Comparison of ENCODE assay signal across 1 cellular context in the genomic region with DNA sequence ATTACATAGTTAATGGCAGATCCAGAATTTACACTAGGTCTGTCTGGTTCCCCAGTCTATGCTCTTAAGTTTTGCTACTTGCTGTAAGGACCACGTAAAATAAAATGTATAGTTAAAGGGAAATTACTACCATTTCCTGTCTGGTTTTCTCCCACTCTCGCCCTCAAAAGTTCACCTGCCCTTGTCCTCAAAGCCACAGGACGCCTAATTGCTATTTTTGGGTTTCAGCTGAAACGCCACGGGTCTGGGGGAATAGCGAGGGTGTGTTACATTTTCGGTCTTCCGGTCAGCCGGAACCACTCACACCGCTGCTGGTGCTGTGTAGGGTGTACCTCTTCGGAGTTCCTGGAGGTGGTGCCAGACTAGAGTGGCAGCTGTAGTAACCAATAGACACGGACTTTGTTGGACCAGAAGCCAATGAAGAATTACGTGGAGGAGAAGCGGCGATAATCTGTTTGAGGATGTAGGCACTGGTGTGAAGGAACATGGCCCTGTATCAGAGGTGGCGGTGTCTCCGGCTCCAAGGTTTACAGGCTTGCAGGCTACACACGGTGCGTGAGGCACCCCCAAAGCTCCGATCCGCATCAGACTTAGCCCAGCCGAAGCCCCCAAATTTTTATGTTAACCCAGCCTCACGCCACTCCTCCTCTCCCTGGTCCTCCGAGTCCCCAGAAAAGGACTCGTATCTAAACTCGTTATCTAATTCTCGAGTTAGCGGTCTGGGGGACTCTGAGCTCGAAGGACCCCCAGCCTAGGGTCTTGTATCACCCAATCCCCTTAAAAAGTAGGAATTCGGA.
TF ChIP-seq lines count a peak whose summit lies in the region.

A gene with protein sequence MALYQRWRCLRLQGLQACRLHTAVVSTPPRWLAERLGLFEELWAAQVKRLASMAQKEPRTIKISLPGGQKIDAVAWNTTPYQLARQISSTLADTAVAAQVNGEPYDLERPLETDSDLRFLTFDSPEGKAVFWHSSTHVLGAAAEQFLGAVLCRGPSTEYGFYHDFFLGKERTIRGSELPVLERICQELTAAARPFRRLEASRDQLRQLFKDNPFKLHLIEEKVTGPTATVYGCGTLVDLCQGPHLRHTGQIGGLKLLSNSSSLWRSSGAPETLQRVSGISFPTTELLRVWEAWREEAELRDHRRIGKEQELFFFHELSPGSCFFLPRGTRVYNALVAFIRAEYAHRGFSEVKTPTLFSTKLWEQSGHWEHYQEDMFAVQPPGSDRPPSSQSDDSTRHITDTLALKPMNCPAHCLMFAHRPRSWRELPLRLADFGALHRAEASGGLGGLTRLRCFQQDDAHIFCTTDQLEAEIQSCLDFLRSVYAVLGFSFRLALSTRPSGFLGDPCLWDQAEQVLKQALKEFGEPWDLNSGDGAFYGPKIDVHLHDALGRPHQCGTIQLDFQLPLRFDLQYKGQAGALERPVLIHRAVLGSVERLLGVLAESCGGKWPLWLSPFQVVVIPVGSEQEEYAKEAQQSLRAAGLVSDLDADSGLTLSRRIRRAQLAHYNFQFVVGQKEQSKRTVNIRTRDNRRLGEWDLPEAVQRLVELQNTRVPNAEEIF (plus strand): TSS at position 454 of the 797 bp plus-strand sequence. CDS start 32 bp downstream, at position 486.

TF ChIP-seq in K562, 482 proteins besides CTCF, POLR2A, EP300 and RAD21 (continued from another document and continues in another):
- TF ChIP-seq SMAD4 (CRISPR knock-in tag; conservative IDR thresholded peaks at IDR 0.05): peak; percentile 67
- TF ChIP-seq, protein P1, sequence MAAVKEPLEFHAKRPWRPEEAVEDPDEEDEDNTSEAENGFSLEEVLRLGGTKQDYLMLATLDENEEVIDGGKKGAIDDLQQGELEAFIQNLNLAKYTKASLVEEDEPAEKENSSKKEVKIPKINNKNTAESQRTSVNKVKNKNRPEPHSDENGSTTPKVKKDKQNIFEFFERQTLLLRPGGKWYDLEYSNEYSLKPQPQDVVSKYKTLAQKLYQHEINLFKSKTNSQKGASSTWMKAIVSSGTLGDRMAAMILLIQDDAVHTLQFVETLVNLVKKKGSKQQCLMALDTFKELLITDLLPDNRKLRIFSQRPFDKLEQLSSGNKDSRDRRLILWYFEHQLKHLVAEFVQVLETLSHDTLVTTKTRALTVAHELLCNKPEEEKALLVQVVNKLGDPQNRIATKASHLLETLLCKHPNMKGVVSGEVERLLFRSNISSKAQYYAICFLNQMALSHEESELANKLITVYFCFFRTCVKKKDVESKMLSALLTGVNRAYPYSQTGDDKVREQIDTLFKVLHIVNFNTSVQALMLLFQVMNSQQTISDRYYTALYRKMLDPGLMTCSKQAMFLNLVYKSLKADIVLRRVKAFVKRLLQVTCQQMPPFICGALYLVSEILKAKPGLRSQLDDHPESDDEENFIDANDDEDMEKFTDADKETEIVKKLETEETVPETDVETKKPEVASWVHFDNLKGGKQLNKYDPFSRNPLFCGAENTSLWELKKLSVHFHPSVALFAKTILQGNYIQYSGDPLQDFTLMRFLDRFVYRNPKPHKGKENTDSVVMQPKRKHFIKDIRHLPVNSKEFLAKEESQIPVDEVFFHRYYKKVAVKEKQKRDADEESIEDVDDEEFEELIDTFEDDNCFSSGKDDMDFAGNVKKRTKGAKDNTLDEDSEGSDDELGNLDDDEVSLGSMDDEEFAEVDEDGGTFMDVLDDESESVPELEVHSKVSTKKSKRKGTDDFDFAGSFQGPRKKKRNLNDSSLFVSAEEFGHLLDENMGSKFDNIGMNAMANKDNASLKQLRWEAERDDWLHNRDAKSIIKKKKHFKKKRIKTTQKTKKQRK (IDR thresholded peaks at IDR 0.05; ENCODE audit: borderline replicate concordance, low read depth, low read length): no peak
- no peak for TF ChIP-seq NR3C1 (CRISPR knock-in tag; IDR thresholded peaks at IDR 0.05)
- TF ChIP-seq IFI16 (CRISPR knock-in tag; IDR thresholded peaks at IDR 0.05): no peak
- TF ChIP-seq TCF7L2 (IDR thresholded peaks at IDR 0.05; ENCODE audit: low read depth, low read length): no peak
- TF ChIP-seq ZNF644 (tag; IDR thresholded peaks at IDR 0.05; ENCODE audit: low read depth): peak; percentile 62; the same call in 1 of the 2 replicates
- peak; percentile 45; the same call in 1 of the 2 replicates for TF ChIP-seq ADNP (tag; IDR thresholded peaks at IDR 0.05)
- no peak for TF ChIP-seq NFE2L1 (tag; IDR thresholded peaks at IDR 0.05; ENCODE audit: borderline replicate concordance, low read depth)
- peak; percentile 96 for TF ChIP-seq ASH1L (IDR thresholded peaks at IDR 0.05; ENCODE audit: borderline replicate concordance, low read depth, partially characterized antibody)
- TF ChIP-seq KDM5B (IDR thresholded peaks at IDR 0.05; ENCODE audit: insufficient replicate concordance, low read depth, low read length): peak; percentile 83
- peak; percentile 92 for TF ChIP-seq XRCC5 (IDR thresholded peaks at IDR 0.05; ENCODE audit: low read depth, low read length)
- TF ChIP-seq, protein P2, sequence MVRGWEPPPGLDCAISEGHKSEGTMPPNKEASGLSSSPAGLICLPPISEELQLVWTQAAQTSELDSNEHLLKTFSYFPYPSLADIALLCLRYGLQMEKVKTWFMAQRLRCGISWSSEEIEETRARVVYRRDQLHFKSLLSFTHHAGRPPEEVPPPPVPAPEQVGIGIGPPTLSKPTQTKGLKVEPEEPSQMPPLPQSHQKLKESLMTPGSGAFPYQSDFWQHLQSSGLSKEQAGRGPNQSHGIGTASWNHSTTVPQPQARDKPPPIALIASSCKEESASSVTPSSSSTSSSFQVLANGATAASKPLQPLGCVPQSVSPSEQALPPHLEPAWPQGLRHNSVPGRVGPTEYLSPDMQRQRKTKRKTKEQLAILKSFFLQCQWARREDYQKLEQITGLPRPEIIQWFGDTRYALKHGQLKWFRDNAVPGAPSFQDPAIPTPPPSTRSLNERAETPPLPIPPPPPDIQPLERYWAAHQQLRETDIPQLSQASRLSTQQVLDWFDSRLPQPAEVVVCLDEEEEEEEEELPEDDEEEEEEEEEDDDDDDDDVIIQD (CRISPR knock-in tag; IDR thresholded peaks at IDR 0.05): no peak
- TF ChIP-seq RBFOX2 (IDR thresholded peaks at IDR 0.05; ENCODE audit: low read depth, low read length): peak; percentile 79
- no peak for TF ChIP-seq ARID2 (IDR thresholded peaks at IDR 0.05)
- TF ChIP-seq, protein P3, sequence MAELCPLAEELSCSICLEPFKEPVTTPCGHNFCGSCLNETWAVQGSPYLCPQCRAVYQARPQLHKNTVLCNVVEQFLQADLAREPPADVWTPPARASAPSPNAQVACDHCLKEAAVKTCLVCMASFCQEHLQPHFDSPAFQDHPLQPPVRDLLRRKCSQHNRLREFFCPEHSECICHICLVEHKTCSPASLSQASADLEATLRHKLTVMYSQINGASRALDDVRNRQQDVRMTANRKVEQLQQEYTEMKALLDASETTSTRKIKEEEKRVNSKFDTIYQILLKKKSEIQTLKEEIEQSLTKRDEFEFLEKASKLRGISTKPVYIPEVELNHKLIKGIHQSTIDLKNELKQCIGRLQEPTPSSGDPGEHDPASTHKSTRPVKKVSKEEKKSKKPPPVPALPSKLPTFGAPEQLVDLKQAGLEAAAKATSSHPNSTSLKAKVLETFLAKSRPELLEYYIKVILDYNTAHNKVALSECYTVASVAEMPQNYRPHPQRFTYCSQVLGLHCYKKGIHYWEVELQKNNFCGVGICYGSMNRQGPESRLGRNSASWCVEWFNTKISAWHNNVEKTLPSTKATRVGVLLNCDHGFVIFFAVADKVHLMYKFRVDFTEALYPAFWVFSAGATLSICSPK (IDR thresholded peaks at IDR 0.05; ENCODE audit: borderline replicate concordance): no peak
- TF ChIP-seq KDM2B (CRISPR knock-in tag; IDR thresholded peaks at IDR 0.05): no peak
- TF ChIP-seq, protein P4, sequence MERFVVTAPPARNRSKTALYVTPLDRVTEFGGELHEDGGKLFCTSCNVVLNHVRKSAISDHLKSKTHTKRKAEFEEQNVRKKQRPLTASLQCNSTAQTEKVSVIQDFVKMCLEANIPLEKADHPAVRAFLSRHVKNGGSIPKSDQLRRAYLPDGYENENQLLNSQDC (CRISPR knock-in tag; IDR thresholded peaks at IDR 0.05): 0 out of 2 replicates have a peak, but pooled peaks have one; percentile 41
- TF ChIP-seq, protein P5, sequence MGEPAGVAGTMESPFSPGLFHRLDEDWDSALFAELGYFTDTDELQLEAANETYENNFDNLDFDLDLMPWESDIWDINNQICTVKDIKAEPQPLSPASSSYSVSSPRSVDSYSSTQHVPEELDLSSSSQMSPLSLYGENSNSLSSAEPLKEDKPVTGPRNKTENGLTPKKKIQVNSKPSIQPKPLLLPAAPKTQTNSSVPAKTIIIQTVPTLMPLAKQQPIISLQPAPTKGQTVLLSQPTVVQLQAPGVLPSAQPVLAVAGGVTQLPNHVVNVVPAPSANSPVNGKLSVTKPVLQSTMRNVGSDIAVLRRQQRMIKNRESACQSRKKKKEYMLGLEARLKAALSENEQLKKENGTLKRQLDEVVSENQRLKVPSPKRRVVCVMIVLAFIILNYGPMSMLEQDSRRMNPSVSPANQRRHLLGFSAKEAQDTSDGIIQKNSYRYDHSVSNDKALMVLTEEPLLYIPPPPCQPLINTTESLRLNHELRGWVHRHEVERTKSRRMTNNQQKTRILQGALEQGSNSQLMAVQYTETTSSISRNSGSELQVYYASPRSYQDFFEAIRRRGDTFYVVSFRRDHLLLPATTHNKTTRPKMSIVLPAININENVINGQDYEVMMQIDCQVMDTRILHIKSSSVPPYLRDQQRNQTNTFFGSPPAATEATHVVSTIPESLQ (CRISPR knock-in tag; IDR thresholded peaks at IDR 0.05): 0 out of 2 replicates have a peak, but pooled peaks have one; percentile 60
- peak; percentile 76 for TF ChIP-seq SOX6 (IDR thresholded peaks at IDR 0.05)
- TF ChIP-seq, protein P6, sequence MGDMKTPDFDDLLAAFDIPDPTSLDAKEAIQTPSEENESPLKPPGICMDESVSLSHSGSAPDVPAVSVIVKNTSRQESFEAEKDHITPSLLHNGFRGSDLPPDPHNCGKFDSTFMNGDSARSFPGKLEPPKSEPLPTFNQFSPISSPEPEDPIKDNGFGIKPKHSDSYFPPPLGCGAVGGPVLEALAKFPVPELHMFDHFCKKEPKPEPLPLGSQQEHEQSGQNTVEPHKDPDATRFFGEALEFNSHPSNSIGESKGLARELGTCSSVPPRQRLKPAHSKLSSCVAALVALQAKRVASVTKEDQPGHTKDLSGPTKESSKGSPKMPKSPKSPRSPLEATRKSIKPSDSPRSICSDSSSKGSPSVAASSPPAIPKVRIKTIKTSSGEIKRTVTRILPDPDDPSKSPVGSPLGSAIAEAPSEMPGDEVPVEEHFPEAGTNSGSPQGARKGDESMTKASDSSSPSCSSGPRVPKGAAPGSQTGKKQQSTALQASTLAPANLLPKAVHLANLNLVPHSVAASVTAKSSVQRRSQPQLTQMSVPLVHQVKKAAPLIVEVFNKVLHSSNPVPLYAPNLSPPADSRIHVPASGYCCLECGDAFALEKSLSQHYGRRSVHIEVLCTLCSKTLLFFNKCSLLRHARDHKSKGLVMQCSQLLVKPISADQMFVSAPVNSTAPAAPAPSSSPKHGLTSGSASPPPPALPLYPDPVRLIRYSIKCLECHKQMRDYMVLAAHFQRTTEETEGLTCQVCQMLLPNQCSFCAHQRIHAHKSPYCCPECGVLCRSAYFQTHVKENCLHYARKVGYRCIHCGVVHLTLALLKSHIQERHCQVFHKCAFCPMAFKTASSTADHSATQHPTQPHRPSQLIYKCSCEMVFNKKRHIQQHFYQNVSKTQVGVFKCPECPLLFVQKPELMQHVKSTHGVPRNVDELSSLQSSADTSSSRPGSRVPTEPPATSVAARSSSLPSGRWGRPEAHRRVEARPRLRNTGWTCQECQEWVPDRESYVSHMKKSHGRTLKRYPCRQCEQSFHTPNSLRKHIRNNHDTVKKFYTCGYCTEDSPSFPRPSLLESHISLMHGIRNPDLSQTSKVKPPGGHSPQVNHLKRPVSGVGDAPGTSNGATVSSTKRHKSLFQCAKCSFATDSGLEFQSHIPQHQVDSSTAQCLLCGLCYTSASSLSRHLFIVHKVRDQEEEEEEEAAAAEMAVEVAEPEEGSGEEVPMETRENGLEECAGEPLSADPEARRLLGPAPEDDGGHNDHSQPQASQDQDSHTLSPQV (IDR thresholded peaks at IDR 0.05): peak; percentile 60
- TF ChIP-seq, protein P7, sequence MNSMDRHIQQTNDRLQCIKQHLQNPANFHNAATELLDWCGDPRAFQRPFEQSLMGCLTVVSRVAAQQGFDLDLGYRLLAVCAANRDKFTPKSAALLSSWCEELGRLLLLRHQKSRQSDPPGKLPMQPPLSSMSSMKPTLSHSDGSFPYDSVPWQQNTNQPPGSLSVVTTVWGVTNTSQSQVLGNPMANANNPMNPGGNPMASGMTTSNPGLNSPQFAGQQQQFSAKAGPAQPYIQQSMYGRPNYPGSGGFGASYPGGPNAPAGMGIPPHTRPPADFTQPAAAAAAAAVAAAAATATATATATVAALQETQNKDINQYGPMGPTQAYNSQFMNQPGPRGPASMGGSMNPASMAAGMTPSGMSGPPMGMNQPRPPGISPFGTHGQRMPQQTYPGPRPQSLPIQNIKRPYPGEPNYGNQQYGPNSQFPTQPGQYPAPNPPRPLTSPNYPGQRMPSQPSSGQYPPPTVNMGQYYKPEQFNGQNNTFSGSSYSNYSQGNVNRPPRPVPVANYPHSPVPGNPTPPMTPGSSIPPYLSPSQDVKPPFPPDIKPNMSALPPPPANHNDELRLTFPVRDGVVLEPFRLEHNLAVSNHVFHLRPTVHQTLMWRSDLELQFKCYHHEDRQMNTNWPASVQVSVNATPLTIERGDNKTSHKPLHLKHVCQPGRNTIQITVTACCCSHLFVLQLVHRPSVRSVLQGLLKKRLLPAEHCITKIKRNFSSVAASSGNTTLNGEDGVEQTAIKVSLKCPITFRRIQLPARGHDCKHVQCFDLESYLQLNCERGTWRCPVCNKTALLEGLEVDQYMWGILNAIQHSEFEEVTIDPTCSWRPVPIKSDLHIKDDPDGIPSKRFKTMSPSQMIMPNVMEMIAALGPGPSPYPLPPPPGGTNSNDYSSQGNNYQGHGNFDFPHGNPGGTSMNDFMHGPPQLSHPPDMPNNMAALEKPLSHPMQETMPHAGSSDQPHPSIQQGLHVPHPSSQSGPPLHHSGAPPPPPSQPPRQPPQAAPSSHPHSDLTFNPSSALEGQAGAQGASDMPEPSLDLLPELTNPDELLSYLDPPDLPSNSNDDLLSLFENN (IDR thresholded peaks at IDR 0.05; ENCODE audit: low read depth in 2 of 2, low read length in 2 of 2): 0 out of 4 replicates have a peak, but pooled peaks of 1 of the 2 experiments have one; percentile 42
- peak; percentile 66; the same call in 1 of the 2 replicates for TF ChIP-seq JUN (IDR thresholded peaks at IDR 0.05; ENCODE audit: borderline replicate concordance, low read depth, low read length)
- TF ChIP-seq JUN (CRISPR knock-in tag; IDR thresholded peaks at IDR 0.05; ENCODE audit: borderline replicate concordance): no peak
- TF ChIP-seq POLR2AphosphoS2 (IDR thresholded peaks at IDR 0.05; ENCODE audit: low read length): no peak
- TF ChIP-seq CSDE1 (IDR thresholded peaks at IDR 0.05): peak in 1 of 2 experiments; percentile 53; a peak in 1 of 4 replicates
- TF ChIP-seq KLF16 (IDR thresholded peaks at IDR 0.05): no peak
- peak; percentile 10; the same call in 1 of the 2 replicates for TF ChIP-seq TEAD2 (tag; IDR thresholded peaks at IDR 0.05)
- TF ChIP-seq POLR2AphosphoS5 (IDR thresholded peaks at IDR 0.05; ENCODE audit: control insufficient read depth, insufficient read depth, low read depth, low read length): peak; percentile 86
- TF ChIP-seq, protein P8, sequence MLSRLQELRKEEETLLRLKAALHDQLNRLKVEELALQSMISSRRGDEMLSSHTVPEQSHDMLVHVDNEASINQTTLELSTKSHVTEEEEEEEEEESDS (CRISPR knock-in tag; IDR thresholded peaks at IDR 0.05): no peak
- TF ChIP-seq CREB1 (IDR thresholded peaks at IDR 0.05): peak; percentile 59; the same call in 1 of the 2 replicates
- peak; percentile 71; the same call in 1 of the 2 replicates for TF ChIP-seq CREB1 (CRISPR knock-in tag; IDR thresholded peaks at IDR 0.05)
- TF ChIP-seq LCOR (CRISPR knock-in tag; IDR thresholded peaks at IDR 0.05): peak; percentile 96
- peak; percentile 84; the same call in 1 of the 2 replicates for TF ChIP-seq PHF8 (IDR thresholded peaks at IDR 0.05; ENCODE audit: borderline replicate concordance, low read length)
